In the genomic region with DNA sequence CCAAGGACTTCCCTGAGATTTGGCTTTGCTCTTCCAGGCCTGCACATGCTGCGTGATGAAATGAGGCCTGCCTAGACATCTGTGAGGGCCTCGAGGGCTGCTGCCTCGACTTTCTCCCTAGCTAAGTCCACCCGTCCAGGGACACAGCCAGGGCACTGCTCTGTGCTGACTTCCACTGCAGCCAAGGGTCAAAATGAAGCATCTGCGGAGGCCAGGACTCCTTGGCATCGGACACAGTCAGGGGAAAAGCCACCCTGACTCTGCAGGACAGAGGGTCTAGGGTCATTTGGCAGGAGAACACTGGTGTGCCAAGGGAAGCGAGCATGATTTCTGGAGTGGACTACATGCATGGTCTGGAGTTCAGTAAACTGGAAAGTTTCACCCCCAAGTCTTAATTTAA, we compare ENCODE assay signal across 1 cellular context.
TF ChIP-seq lines count a peak whose summit lies in the region.

No MANE protein-coding gene starts in this region.

TF ChIP-seq in K562, 482 proteins besides CTCF, POLR2A, EP300 and RAD21:
- TF ChIP-seq NR2C1 (IDR thresholded peaks at IDR 0.05) = no peak
- no peak for TF ChIP-seq NR2C1 (tag; IDR thresholded peaks at IDR 0.05)
- no peak for TF ChIP-seq TEAD2 (tag; IDR thresholded peaks at IDR 0.05)
- TF ChIP-seq E2F6 (IDR thresholded peaks at IDR 0.05; ENCODE audit: borderline replicate concordance in 1 of 2, extremely low read depth in 1 of 2, insufficient read depth in 1 of 2, insufficient read length in 1 of 2, low read depth in 1 of 2, low read length in 1 of 2, poor library complexity in 1 of 2, severe bottlenecking in 1 of 2) = no peak
- no peak for TF ChIP-seq ADNP (tag; IDR thresholded peaks at IDR 0.05)
- TF ChIP-seq, protein P1, sequence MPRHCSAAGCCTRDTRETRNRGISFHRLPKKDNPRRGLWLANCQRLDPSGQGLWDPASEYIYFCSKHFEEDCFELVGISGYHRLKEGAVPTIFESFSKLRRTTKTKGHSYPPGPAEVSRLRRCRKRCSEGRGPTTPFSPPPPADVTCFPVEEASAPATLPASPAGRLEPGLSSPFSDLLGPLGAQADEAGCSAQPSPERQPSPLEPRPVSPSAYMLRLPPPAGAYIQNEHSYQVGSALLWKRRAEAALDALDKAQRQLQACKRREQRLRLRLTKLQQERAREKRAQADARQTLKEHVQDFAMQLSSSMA (CRISPR knock-in tag; IDR thresholded peaks at IDR 0.05) = no peak
- no peak for TF ChIP-seq ZNF740 (CRISPR knock-in tag; IDR thresholded peaks at IDR 0.05)
- TF ChIP-seq ZNF740 (tag; IDR thresholded peaks at IDR 0.05) = no peak
- TF ChIP-seq, protein P2, sequence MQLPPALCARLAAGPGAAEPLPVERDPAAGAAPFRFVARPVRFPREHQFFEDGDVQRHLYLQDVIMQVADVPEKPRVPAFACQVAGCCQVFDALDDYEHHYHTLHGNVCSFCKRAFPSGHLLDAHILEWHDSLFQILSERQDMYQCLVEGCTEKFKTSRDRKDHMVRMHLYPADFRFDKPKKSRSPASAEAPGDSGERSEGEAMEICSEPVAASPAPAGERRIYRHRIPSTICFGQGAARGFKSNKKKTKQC (CRISPR knock-in tag; IDR thresholded peaks at IDR 0.05) = no peak
- TF ChIP-seq NR2C2 (CRISPR knock-in tag; IDR thresholded peaks at IDR 0.05) = no peak
- no peak for TF ChIP-seq NR2C2 (tag; IDR thresholded peaks at IDR 0.05)
- no peak for TF ChIP-seq IRF1 (CRISPR knock-in tag; IDR thresholded peaks at IDR 0.05; ENCODE audit: borderline replicate concordance)
- TF ChIP-seq, protein P3, sequence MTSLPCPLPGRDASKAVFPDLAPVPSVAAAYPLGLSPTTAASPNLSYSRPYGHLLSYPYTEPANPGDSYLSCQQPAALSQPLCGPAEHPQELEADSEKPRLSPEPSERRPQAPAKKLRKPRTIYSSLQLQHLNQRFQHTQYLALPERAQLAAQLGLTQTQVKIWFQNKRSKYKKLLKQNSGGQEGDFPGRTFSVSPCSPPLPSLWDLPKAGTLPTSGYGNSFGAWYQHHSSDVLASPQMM (CRISPR knock-in tag; IDR thresholded peaks at IDR 0.05) = no peak
- TF ChIP-seq ETS2 (tag; IDR thresholded peaks at IDR 0.05; ENCODE audit: borderline replicate concordance, poor library complexity, severe bottlenecking) = no peak
- no peak for TF ChIP-seq SPI1 (IDR thresholded peaks at IDR 0.05; ENCODE audit: borderline replicate concordance, low read depth, low read length)
- no peak for TF ChIP-seq ZC3H11A (IDR thresholded peaks at IDR 0.05; ENCODE audit: low read depth, low read length)
- TF ChIP-seq ATF1 (CRISPR knock-in tag; IDR thresholded peaks at IDR 0.05) = no peak
- no peak for TF ChIP-seq ATF1 (tag; IDR thresholded peaks at IDR 0.05)
- no peak for TF ChIP-seq HDAC3 (IDR thresholded peaks at IDR 0.05; ENCODE audit: borderline replicate concordance, partially characterized antibody)
- TF ChIP-seq WHSC1 (IDR thresholded peaks at IDR 0.05; ENCODE audit: low read length) = no peak
- TF ChIP-seq ZSCAN29 (IDR thresholded peaks at IDR 0.05) = no peak
- no peak for TF ChIP-seq ZNF717 (CRISPR knock-in tag; IDR thresholded peaks at IDR 0.05)
- no peak for TF ChIP-seq RBBP5 (IDR thresholded peaks at IDR 0.05; ENCODE audit: borderline replicate concordance, insufficient read depth, low read length, poor library complexity, severe bottlenecking)
- no peak for TF ChIP-seq NFRKB (IDR thresholded peaks at IDR 0.05; ENCODE audit: low read depth)
